In genomic region chr18:74562775-74563174, GRCh38 we compare ENCODE assay signal across 33 cellular contexts. TPM values are rescaled to one million over a fixed set of nuclear protein-coding genes. Genes with fewer than 3 reads are reported as not detected.
"Had no signal": no experiment of that assay in that cellular context is flagged by ENCODE, and none has a peak within 500 bp of the region (broad histone marks: within the 10 kb centered on the region; RNA-seq: fewer than 3 reads in every experiment).

No MANE protein-coding gene starts in this region.

- H3K27me3 ChIP-seq: heart left ventricle, pancreas, right atrium auricular region, right lobe of liver, suprapubic skin, tibial artery, upper lobe of right lung, uterus had no signal

- H3K9me3 Mint-ChIP-seq: neural crest cell had no signal

- H3K4me1 ChIP-seq: heart left ventricle, lower lobe of right lung, pancreas, right atrium auricular region, suprapubic skin, tibial artery, upper lobe of right lung, uterus had no signal

- DNase-seq: heart left ventricle; kidney glomerular epithelial cell; left cardiac atrium; lower lobe of right lung; mammary epithelial cell; mesenchymal stem cell; midbrain; mucosa of descending colon; naive thymus-derived CD8-positive, alpha-beta T cell; nucleus accumbens; pancreas; right lobe of liver; stimulated activated CD4-positive, alpha-beta T cell treated with anti-CD3 and anti-CD28 coated beads, Interleukin-1b, Interleukin-23, amount 100 ng/mL, for 48 hours; stimulated activated CD4-positive, alpha-beta T cell treated with anti-CD3 and anti-CD28 coated beads, Interleukin-2, amount 100 ng/mL, for 48 hours; stimulated activated CD4-positive, alpha-beta T cell treated with anti-CD3 and anti-CD28 coated beads, Interleukin-4, amount 100 ng/mL, for 4 hours; stimulated activated CD8-positive, alpha-beta memory T cell treated with anti-CD3 and anti-CD28 coated beads, Interleukin-4, amount 100 ng/mL, for 48 hours; stimulated activated naive CD4-positive, alpha-beta T cell; tibial artery; upper lobe of right lung; uterus had no signal

- FAIRE-seq: keratinocyte, pancreas had no signal

- H3K27ac Mint-ChIP-seq: naive thymus-derived CD8-positive, alpha-beta T cell; progenitor cell of endocrine pancreas; stimulated activated naive CD8-positive, alpha-beta T cell treated with anti-CD3 and anti-CD28 coated beads, Interleukin-15, Interleukin-2, amounts not matched to agents 100 ng/mL and 50 ng/mL, for 24 hours had no signal

- H3K27me3 Mint-ChIP-seq: stimulated activated naive CD8-positive, alpha-beta T cell treated with anti-CD3 and anti-CD28 coated beads, Interleukin-15, Interleukin-2, amounts not matched to agents 100 ng/mL and 50 ng/mL, for 24 hours had no signal

- H3K4me3 ChIP-seq: heart left ventricle, lower lobe of right lung, mucosa of descending colon, pancreas, right atrium auricular region, right lobe of liver, smooth muscle cell, suprapubic skin, thoracic aorta, tibial artery, upper lobe of right lung, uterus had no signal

- H3K9me3 ChIP-seq: lower lobe of right lung, mucosa of descending colon, pancreas, right atrium auricular region, right lobe of liver, suprapubic skin, thoracic aorta, tibial artery, upper lobe of right lung, uterus had no signal

- H3K27ac ChIP-seq: heart left ventricle, lower lobe of right lung, pancreas, right atrium auricular region, right lobe of liver, suprapubic skin, thoracic aorta, tibial artery, upper lobe of right lung, uterus had no signal

- H3K36me3 ChIP-seq: heart left ventricle, lower lobe of right lung, pancreas, right atrium auricular region, suprapubic skin, thoracic aorta, tibial artery, upper lobe of right lung, uterus had no signal

- H3K4me3 Mint-ChIP-seq: naive thymus-derived CD8-positive, alpha-beta T cell; nephron; neural crest cell; stimulated activated naive CD8-positive, alpha-beta T cell treated with anti-CD3 and anti-CD28 coated beads, Interleukin-15, Interleukin-2, amounts not matched to agents 100 ng/mL and 50 ng/mL, for 24 hours had no signal

- H3K4me1 Mint-ChIP-seq: naive thymus-derived CD8-positive, alpha-beta T cell had no signal

- H3K4me2 ChIP-seq: smooth muscle cell had no signal

RNA-seq across cellular contexts. Expression of gene CNDP1, which starts 28.5 kb away (rescaled TPM):
- total RNA-seq: heart left ventricle; left cardiac atrium; lower lobe of right lung; myocyte; naive thymus-derived CD8-positive, alpha-beta T cell; osteoblast; pulmonary artery endothelial cell; right atrium auricular region; skeletal muscle tissue; smooth muscle cell; thoracic aorta; upper lobe of right lung had no signal
- polyA plus RNA-seq: keratinocyte; mammary epithelial cell; naive thymus-derived CD8-positive, alpha-beta T cell; smooth muscle cell had no signal
